Comparison of ENCODE assay signal across 8 cellular contexts in genomic region chr20:34824026-34824860, GRCh38. TPM values are rescaled to one million over a fixed set of nuclear protein-coding genes. Genes with fewer than 3 reads are reported as not detected.
DNase-seq lines count a peak whose midpoint lies in the region; ATAC-seq and TF ChIP-seq lines count a peak whose summit lies in the region.

No MANE protein-coding gene starts in this region.

- H3K9me3 Mint-ChIP-seq in H9 (no peaks in the 10 kb centered on the region), T-cell (no peaks in the 10 kb centered on the region)

- peak; percentile 25 to 66 (median 44) for ATAC-seq in T-cell (replicated peaks in 1 of 4)
- no peak for ATAC-seq in GM21381 (IDR thresholded peaks at IDR 0.05; ENCODE audit: unreplicated experiment)

- no peak overlapping the region for H2AK5ac ChIP-seq in H9 (ENCODE audit: insufficient read length, low read length)

- intact Hi-C loops in sigmoid colon (cut with DNase I) = no loop called here

- H3K9me3 ChIP-seq in H9 (ENCODE audit: control insufficient read depth, low read depth, low read length) = no peaks in the 10 kb centered on the region
- H3K9me3 ChIP-seq in sigmoid colon = no peaks in the 10 kb centered on the region

- H3K4me1 Mint-ChIP-seq in H9 (peaks cover 14 to 23% of the 10 kb centered on the region in 2 experiments), T-cell (peaks cover 51 to 55% (median 53%) of the 10 kb centered on the region in 3 donors)

- no peak for TF ChIP-seq EP300 in sigmoid colon (IDR thresholded peaks at IDR 0.05)

- peaks cover 5% of the 10 kb centered on the region for H3K23me2 ChIP-seq in H9 (ENCODE audit: insufficient read length, low read depth, low read length, poor library complexity, severe bottlenecking)

- CTCF ChIA-PET in T-cell (lab: Charles Lee) = interaction anchor here in 1 of 2 donors (0.6 kb wide), 1 partner anchor 133 kb away, joined by 3 read pairs; no protein-coding TSS in a partner anchor

- H3K9ac ChIP-seq in H9 (ENCODE audit: extremely low read depth, insufficient read length, low read length) = peak overlapping the region; percentile 2

- no peak overlapping the region for H4K5ac ChIP-seq in H9 (ENCODE audit: insufficient read length, low read depth, low read length)

- H2BK5ac ChIP-seq in H9 (ENCODE audit: insufficient read length, low read length) = no peak overlapping the region

- no peak overlapping the region for H2BK120ac ChIP-seq in H9 (ENCODE audit: low read depth, low read length, poor library complexity, severe bottlenecking)

- TF ChIP-seq CTCF in H9 (conservative IDR thresholded peaks at IDR 0.05) = no peak
- TF ChIP-seq CTCF in sigmoid colon (IDR thresholded peaks at IDR 0.05) = no peak

- H2BK15ac ChIP-seq in H9 (ENCODE audit: low read depth, low read length) = no peak overlapping the region

- H3K27me3 ChIP-seq in H9 (ENCODE audit: insufficient read depth, low read length) (no peaks in the 10 kb centered on the region; the same call in 1 of the 2 replicates), sigmoid colon (no peaks in the 10 kb centered on the region)

- H3K36me3 Mint-ChIP-seq in H9 (ENCODE audit: insufficient read depth in 1 of 3, low read depth in 3 of 3) (peaks cover 0 to 5% (median 3%) of the 10 kb centered on the region in 3 experiments; a peak in 3 of 7 replicates), T-cell (peaks cover 8% of the 10 kb centered on the region)

- H2BK12ac ChIP-seq in H9 (ENCODE audit: insufficient read length, low read depth, low read length) = no peak overlapping the region

- no peak overlapping the region for H3K4ac ChIP-seq in H9 (ENCODE audit: low read depth, low read length)

- H4K8ac ChIP-seq in H9 (replicated peaks; ENCODE audit: insufficient read length, low read depth, low read length) = no peak overlapping the region

- H3K4me2 ChIP-seq in H9 (ENCODE audit: insufficient read depth, insufficient read length, low read length) = peak overlapping the region; percentile 57

- H3K27me3 Mint-ChIP-seq in H9 (ENCODE audit: low read depth) (peaks cover 3% of the 10 kb centered on the region; the same call in 1 of the 2 replicates), T-cell (no peaks in the 10 kb centered on the region)

- POLR2A ChIA-PET in T-cell (lab: Charles Lee) = no interaction called here

- H3K79me1 ChIP-seq in H9 (ENCODE audit: insufficient read depth, low read depth, low read length, poor library complexity, severe bottlenecking) = no peaks in the 10 kb centered on the region

- no peak overlapping the region for H3K23ac ChIP-seq in H9 (ENCODE audit: insufficient read length, low read depth, low read length)

- H3K27ac ChIP-seq in H9 (ENCODE audit: insufficient read length, low read depth, low read length) (no peak overlapping the region), sigmoid colon (peak overlapping the region; percentile 83 to 95 (median 92))

- no peak overlapping the region for H4K91ac ChIP-seq in H9 (ENCODE audit: insufficient read length, low read depth, low read length)

- no peak overlapping the region for H3T11ph ChIP-seq in H9 (ENCODE audit: low read length)

- peak overlapping the region; percentile 92 to 98 (median 96) for H3K27ac Mint-ChIP-seq in H9
- H3K27ac Mint-ChIP-seq in T-cell = peak overlapping the region; percentile 95 to 96

- no peak overlapping the region for H3K14ac ChIP-seq in H9 (ENCODE audit: insufficient read depth, low read length)

- H3K79me2 ChIP-seq in H9 (ENCODE audit: insufficient read depth, low read length) = no peaks in the 10 kb centered on the region; the same call in 1 of the 2 replicates

- TF ChIP-seq POLR2A in sigmoid colon (IDR thresholded peaks at IDR 0.05) = peak in 1 of 2 donors; percentile 58

- no peak overlapping the region for H2BK20ac ChIP-seq in H9 (ENCODE audit: low read depth, low read length, poor library complexity, severe bottlenecking)

- no peak overlapping the region for H2AFZ ChIP-seq in H9 (ENCODE audit: low read length)

- H3K4me3 Mint-ChIP-seq in H9 (peak overlapping the region; percentile 90 to 99), T-cell (peak overlapping the region; percentile 94 to 97 (median 96))

- H3K36me3 ChIP-seq in sigmoid colon = no peaks in the 10 kb centered on the region

- no peaks in the 10 kb centered on the region for H4K20me1 ChIP-seq in H9 (ENCODE audit: control insufficient read depth, insufficient read depth, insufficient read length)

- no peak overlapping the region for H3K56ac ChIP-seq in H9 (ENCODE audit: insufficient read length, low read depth, low read length)

- H3K18ac ChIP-seq in H9 (ENCODE audit: insufficient read length, low read depth, low read length) = no peak overlapping the region

- H3K4me1 ChIP-seq in H9 (ENCODE audit: insufficient read depth, low read length) (no peaks in the 10 kb centered on the region), sigmoid colon (peaks cover 0 to 55% (median 30%) of the 10 kb centered on the region in 4 donors)

- peak overlapping the region; percentile 70 to 89 (median 78) for H3K4me3 ChIP-seq in sigmoid colon

- no CpG with 5 or more reads among the region's 4 CpGs for WGBS in H9 (ENCODE audit: extremely low coverage, insufficient read length, low lambda C conversion rate)
- WGBS in sigmoid colon, 2 donors = 5 to 6% methylated on average over 4 of the region's 4 CpGs

- DNase-seq in DMS153 (lab: John Stamatoyannopoulos, UW) (peak; percentile 68), H9 (peak; percentile 80), NCI-H1092 (lab: John Stamatoyannopoulos, UW) (peak; percentile 18), T-cell (peak; percentile 45 to 76 (median 64)), amniotic epithelial cell (ENCODE audit: low read depth) (peak; percentile 37), hepatic stellate cell (ENCODE audit: low spot score) (peak; percentile 57), sigmoid colon (peak; percentile 71)

RNA-seq across cellular contexts. Expression of gene NCOA6, which starts 1.2 kb away (rescaled TPM):
- 23.9 and 25.2 TPM in 2 replicates for total RNA-seq in H9 (2021)
- 10 to 100 TPM; 27.1 to 31.8 (median 28.3) TPM for total RNA-seq in T-cell
- 10 to 100 TPM; 16.9 to 24.9 (median 20.4) TPM for total RNA-seq in sigmoid colon
- polyA plus RNA-seq in sigmoid colon = 10 to 100 TPM; 18.6 to 24.0 (median 21.8) TPM

RNA-seq across cellular contexts. Expression of gene GGT7, which starts 48.4 kb away (rescaled TPM):
- total RNA-seq in H9 (2021) (38.6 and 40.9 TPM in 2 replicates), T-cell (10 to 100 TPM; 31.5 to 47.0 (median 38.1) TPM), sigmoid colon (10 to 100 TPM in 3 of 4 donors, 1 to 10 TPM in 1; 9.6 to 23.8 (median 15.3) TPM)
- 10 to 100 TPM in 1 of 3 donors, 1 to 10 TPM in 2; 1.8 to 12.4 (median 3.0) TPM for polyA plus RNA-seq in sigmoid colon

RNA-seq across cellular contexts. Expression of gene ACSS2, which starts 52.2 kb away (rescaled TPM):
- total RNA-seq in H9 (2021) = 12.2 and 15.4 TPM in 2 replicates
- 10 to 100 TPM; 24.7 to 34.7 (median 27.7) TPM for total RNA-seq in T-cell
- 10 to 100 TPM; 29.7 to 70.1 (median 34.8) TPM for total RNA-seq in sigmoid colon
- 100 to 1,000 TPM; 170 to 232 (median 179) TPM for polyA plus RNA-seq in sigmoid colon

Comparison
In these comparisons a context has a peak if more than half of its experiments do, and no peak if none do; other contexts are left out.
1. DNase-seq: peak in every context shown above with its lines; median percentile 80 in H9; 71 in sigmoid colon; 68 in DMS153; 64 in T-cell; 57 in hepatic stellate cell; 37 in amniotic epithelial cell; 18 in NCI-H1092.